In the genomic region with DNA sequence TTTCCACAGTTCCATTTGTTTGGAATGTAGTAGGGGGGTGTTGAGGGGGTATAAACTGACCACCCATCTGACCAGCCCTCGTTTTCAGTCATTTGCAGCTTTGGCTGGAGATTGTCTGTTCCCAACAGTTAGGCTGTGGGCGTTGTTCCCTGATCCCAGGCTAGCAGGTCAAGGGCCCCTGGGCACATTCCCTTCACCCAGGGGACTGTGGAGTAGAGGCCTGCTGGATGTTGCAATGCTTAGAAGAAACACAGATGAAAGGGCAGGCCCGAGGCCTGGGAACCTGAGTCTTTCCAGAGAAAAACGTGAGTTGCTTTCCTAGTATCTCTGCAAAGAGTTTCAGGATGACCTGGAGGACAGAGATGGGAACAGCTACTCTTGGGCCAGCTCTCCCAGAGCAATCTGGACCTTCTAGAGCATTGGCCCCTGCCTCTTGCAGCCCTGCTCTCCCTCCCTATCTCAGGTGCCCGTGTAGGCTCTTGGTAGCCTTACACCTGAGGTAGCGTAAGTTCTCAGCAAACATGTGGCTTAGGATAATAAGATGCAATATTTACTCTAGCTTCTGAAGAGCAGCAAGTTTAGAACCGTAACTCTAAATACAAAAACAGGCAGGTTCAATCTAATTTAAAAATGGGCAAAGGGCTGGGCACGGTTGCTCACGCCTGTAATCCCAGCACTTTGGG, we compare ENCODE assay signal across 1 cellular context.
TF ChIP-seq lines count a peak whose summit lies in the region.

No MANE protein-coding gene starts in this region.

TF ChIP-seq in HepG2, 621 proteins besides CTCF, POLR2A, EP300 and RAD21 (continued from another document and continues in another):
- TF ChIP-seq HBP1 (CRISPR knock-in tag; IDR thresholded peaks at IDR 0.05; ENCODE audit: low read depth): no peak
- TF ChIP-seq, protein P1, sequence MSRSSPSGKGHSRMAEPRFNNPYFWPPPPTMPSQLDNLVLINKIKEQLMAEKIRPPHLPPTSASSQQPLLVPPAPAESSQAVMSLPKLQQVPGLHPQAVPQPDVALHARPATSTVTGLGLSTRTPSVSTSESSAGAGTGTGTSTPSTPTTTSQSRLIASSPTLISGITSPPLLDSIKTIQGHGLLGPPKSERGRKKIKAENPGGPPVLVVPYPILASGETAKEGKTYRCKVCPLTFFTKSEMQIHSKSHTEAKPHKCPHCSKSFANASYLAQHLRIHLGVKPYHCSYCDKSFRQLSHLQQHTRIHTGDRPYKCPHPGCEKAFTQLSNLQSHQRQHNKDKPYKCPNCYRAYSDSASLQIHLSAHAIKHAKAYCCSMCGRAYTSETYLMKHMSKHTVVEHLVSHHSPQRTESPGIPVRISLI (CRISPR knock-in tag; IDR thresholded peaks at IDR 0.05; ENCODE audit: borderline replicate concordance): no peak
- no peak for TF ChIP-seq NRL (CRISPR knock-in tag; IDR thresholded peaks at IDR 0.05; ENCODE audit: borderline replicate concordance)
- no peak for TF ChIP-seq ZNF136 (CRISPR knock-in tag; IDR thresholded peaks at IDR 0.05; ENCODE audit: low read depth)
- no peak for TF ChIP-seq KLF12 (CRISPR knock-in tag; IDR thresholded peaks at IDR 0.05; ENCODE audit: borderline replicate concordance)
- TF ChIP-seq, protein P2, sequence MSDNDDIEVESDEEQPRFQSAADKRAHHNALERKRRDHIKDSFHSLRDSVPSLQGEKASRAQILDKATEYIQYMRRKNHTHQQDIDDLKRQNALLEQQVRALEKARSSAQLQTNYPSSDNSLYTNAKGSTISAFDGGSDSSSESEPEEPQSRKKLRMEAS (IDR thresholded peaks at IDR 0.05): no peak
- TF ChIP-seq CEBPG (CRISPR knock-in tag; IDR thresholded peaks at IDR 0.05): peak; percentile 88
- TF ChIP-seq ZNF788 (CRISPR knock-in tag; IDR thresholded peaks at IDR 0.05; ENCODE audit: borderline replicate concordance): no peak; the same call in 1 of the 2 replicates
- no peak for TF ChIP-seq MED8 (CRISPR knock-in tag; IDR thresholded peaks at IDR 0.05; ENCODE audit: insufficient replicate concordance)
- no peak for TF ChIP-seq ZMYM3 (CRISPR knock-in tag; IDR thresholded peaks at IDR 0.05)
- peak; percentile 38 to 75; a peak in 1 of 4 replicates for TF ChIP-seq NR2F1 (CRISPR knock-in tag; IDR thresholded peaks at IDR 0.05)
- TF ChIP-seq, protein P3, sequence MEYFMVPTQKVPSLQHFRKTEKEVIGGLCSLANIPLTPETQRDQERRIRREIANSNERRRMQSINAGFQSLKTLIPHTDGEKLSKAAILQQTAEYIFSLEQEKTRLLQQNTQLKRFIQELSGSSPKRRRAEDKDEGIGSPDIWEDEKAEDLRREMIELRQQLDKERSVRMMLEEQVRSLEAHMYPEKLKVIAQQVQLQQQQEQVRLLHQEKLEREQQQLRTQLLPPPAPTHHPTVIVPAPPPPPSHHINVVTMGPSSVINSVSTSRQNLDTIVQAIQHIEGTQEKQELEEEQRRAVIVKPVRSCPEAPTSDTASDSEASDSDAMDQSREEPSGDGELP (IDR thresholded peaks at IDR 0.05; ENCODE audit: borderline replicate concordance, low read depth): peak; percentile 10; the same call in 1 of the 2 replicates
- TF ChIP-seq SAFB2 (CRISPR knock-in tag; IDR thresholded peaks at IDR 0.05; ENCODE audit: borderline replicate concordance, low read depth): no peak
- TF ChIP-seq, protein P4, sequence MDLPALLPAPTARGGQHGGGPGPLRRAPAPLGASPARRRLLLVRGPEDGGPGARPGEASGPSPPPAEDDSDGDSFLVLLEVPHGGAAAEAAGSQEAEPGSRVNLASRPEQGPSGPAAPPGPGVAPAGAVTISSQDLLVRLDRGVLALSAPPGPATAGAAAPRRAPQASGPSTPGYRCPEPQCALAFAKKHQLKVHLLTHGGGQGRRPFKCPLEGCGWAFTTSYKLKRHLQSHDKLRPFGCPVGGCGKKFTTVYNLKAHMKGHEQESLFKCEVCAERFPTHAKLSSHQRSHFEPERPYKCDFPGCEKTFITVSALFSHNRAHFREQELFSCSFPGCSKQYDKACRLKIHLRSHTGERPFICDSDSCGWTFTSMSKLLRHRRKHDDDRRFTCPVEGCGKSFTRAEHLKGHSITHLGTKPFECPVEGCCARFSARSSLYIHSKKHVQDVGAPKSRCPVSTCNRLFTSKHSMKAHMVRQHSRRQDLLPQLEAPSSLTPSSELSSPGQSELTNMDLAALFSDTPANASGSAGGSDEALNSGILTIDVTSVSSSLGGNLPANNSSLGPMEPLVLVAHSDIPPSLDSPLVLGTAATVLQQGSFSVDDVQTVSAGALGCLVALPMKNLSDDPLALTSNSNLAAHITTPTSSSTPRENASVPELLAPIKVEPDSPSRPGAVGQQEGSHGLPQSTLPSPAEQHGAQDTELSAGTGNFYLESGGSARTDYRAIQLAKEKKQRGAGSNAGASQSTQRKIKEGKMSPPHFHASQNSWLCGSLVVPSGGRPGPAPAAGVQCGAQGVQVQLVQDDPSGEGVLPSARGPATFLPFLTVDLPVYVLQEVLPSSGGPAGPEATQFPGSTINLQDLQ (CRISPR knock-in tag; IDR thresholded peaks at IDR 0.05): no peak
- TF ChIP-seq GPBP1L1 (CRISPR knock-in tag; IDR thresholded peaks at IDR 0.05): no peak
- TF ChIP-seq, protein P5, sequence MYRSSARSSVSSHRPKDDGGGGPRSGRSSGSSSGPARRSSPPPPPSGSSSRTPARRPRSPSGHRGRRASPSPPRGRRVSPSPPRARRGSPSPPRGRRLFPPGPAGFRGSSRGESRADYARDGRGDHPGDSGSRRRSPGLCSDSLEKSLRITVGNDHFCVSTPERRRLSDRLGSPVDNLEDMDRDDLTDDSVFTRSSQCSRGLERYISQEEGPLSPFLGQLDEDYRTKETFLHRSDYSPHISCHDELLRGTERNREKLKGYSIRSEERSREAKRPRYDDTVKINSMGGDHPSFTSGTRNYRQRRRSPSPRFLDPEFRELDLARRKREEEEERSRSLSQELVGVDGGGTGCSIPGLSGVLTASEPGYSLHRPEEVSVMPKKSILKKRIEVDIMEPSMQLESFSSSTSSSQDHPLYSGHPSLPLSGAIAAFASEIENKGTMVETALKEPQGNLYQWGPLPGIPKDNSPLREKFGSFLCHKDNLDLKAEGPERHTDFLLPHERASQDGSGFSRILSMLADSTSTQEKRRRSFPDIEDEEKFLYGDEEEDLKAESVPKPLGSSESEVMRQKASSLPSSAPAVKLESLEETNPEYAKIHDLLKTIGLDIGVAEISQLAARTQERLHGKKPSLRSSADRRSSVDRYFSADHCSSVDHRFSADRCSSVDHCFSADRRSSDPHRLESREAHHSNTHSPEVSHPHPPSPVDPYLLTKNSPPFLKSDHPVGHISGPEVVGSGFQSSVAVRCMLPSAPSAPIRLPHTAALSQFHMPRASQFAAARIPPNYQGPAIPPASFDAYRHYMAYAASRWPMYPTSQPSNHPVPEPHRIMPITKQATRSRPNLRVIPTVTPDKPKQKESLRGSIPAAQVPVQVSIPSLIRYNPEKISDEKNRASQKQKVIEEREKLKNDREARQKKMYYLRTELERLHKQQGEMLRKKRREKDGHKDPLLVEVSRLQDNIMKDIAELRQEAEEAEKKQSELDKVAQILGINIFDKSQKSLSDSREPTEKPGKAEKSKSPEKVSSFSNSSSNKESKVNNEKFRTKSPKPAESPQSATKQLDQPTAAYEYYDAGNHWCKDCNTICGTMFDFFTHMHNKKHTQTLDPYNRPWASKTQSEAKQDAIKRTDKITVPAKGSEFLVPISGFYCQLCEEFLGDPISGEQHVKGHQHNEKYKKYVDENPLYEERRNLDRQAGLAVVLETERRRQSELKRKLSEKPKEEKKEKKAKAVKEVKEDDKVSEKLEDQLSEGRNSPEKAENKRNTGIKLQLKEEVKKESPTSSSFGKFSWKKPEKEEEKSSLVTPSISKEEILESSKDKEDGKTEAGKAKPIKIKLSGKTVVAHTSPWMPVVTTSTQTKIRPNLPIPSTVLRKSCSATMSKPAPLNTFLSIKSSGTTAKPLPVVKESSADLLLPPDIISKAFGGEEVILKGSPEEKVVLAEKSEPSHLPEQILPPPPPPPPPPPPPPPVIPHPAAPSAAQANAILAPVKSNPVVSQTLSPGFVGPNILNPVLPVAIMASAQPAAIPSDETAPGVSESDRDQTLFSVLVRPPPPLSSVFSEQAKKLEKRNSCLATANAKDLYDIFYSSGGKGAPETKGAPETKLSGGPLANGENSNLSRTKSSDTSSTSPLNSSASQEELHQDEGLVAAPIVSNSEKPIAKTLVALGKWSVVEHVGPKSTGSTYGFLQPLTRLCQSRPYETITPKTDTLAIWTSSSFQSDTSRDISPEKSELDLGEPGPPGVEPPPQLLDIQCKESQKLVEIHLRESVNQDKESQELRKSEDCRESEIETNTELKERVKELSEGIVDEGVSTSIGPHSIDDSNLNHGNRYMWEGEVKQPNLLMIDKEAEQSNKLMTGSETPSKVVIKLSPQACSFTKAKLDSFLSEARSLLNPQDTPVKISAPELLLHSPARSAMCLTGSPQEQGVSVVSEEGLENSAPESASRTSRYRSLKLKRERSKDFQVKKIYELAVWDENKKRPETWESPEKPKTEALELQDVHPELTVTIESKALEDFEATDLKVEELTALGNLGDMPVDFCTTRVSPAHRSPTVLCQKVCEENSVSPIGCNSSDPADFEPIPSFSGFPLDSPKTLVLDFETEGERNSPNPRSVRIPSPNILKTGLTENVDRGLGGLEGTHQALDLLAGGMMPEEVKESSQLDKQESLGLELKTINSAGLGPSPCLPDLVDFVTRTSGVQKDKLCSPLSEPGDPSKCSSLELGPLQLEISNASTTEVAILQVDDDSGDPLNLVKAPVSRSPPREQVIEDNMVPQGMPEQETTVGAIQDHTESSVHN (CRISPR knock-in tag; IDR thresholded peaks at IDR 0.05): no peak
- TF ChIP-seq ELF1 (CRISPR knock-in tag; IDR thresholded peaks at IDR 0.05): no peak
- TF ChIP-seq, protein P6, sequence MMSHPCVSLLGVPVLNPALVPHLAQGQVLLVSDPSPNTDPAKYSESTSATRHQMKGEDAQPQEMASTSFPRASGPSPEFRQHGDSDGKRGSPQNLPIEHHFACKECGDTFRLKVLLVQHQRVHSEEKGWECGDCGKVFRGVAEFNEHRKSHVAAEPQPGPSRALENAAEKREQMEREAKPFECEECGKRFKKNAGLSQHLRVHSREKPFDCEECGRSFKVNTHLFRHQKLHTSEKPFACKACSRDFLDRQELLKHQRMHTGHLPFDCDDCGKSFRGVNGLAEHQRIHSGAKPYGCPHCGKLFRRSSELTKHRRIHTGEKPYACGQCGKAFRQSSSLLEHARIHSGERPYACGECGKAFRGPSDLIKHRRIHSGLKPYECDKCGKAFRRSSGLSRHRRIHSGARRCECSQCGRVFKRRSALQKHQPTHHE (CRISPR knock-in tag; IDR thresholded peaks at IDR 0.05; ENCODE audit: borderline replicate concordance): no peak
- no peak for TF ChIP-seq ZNF326 (CRISPR knock-in tag; IDR thresholded peaks at IDR 0.05; ENCODE audit: borderline replicate concordance)
- 0 out of 2 replicates have a peak, but pooled peaks have one; percentile 32 for TF ChIP-seq ZNF331 (CRISPR knock-in tag; IDR thresholded peaks at IDR 0.05)
- no peak for TF ChIP-seq HOXD1 (CRISPR knock-in tag; IDR thresholded peaks at IDR 0.05)
- no peak for TF ChIP-seq TBX2 (CRISPR knock-in tag; IDR thresholded peaks at IDR 0.05; ENCODE audit: borderline replicate concordance)
- TF ChIP-seq, protein P7, sequence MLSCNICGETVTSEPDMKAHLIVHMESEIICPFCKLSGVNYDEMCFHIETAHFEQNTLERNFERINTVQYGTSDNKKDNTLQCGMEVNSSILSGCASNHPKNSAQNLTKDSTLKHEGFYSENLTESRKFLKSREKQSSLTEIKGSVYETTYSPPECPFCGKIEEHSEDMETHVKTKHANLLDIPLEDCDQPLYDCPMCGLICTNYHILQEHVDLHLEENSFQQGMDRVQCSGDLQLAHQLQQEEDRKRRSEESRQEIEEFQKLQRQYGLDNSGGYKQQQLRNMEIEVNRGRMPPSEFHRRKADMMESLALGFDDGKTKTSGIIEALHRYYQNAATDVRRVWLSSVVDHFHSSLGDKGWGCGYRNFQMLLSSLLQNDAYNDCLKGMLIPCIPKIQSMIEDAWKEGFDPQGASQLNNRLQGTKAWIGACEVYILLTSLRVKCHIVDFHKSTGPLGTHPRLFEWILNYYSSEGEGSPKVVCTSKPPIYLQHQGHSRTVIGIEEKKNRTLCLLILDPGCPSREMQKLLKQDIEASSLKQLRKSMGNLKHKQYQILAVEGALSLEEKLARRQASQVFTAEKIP (CRISPR knock-in tag; IDR thresholded peaks at IDR 0.05; ENCODE audit: borderline replicate concordance): 0 out of 2 replicates have a peak, but pooled peaks have one; percentile 51
- TF ChIP-seq ZNF543 (CRISPR knock-in tag; IDR thresholded peaks at IDR 0.05): no peak
- TF ChIP-seq ZIK1 (CRISPR knock-in tag; IDR thresholded peaks at IDR 0.05; ENCODE audit: borderline replicate concordance, low read depth): no peak
- TF ChIP-seq, protein P8, sequence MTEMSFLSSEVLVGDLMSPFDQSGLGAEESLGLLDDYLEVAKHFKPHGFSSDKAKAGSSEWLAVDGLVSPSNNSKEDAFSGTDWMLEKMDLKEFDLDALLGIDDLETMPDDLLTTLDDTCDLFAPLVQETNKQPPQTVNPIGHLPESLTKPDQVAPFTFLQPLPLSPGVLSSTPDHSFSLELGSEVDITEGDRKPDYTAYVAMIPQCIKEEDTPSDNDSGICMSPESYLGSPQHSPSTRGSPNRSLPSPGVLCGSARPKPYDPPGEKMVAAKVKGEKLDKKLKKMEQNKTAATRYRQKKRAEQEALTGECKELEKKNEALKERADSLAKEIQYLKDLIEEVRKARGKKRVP (CRISPR knock-in tag; IDR thresholded peaks at IDR 0.05): 0 out of 4 replicates have a peak, but pooled peaks of 1 of the 2 experiments have one; percentile 41
